ENCODE assay signal across 9 cellular contexts in the genomic region with DNA sequence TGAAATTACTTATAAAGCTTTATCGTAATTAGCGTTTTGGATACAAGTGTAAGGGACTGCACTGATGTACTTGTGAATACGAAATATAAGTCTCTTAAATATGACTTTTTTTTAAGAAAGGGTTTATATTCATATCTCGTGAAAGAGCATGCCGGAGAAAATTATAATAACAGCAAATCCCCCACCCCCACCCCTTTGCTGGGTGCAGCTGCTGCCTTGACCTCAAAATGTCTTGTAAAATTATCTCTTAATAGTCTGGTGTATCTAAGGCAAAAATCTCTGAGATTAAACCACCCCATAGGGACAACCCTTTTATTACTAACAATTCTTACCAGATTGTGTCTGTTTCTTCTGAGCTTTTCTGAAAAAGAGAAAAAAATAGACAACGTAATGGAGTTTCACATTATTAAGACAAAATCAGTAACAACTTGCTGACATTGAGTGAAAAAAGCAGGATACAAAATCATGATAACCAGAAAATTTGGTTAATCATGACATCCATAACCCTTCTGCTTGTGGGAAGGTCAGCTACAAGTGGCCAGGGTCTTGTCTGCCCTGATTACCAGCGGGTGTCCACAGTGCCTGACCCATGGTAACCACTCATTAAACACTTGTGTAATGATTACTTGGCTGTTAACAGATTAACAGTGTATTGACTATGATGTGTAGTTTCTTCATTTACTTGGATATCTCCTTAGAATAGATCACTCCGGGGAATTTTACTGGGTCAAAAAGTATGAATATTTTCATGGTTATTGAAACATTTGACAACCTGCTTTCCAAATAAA. TPM values are rescaled to one million over a fixed set of nuclear protein-coding genes. Genes with fewer than 3 reads are reported as not detected.
DNase-seq lines count a peak whose midpoint lies in the region; ATAC-seq and TF ChIP-seq lines count a peak whose summit lies in the region.
"Had no signal": no experiment of that assay in that cellular context is flagged by ENCODE, and none has a peak within 500 bp of the region (broad histone marks: within the 10 kb centered on the region; RNA-seq: fewer than 3 reads in every experiment).

No MANE protein-coding gene starts in this region.

- peak overlapping the region; percentile 86 to 98 for H3K4me3 Mint-ChIP-seq in activated T-cell treated with anti-CD3 and anti-CD28 coated beads, Interleukin-2, amount 50 U/mL, for 72 hours

- peaks cover 21% of the 10 kb centered on the region for H3K4me1 ChIP-seq in adipocyte (ENCODE audit: control insufficient read depth, insufficient read depth, low read length)
- peaks cover 7 to 40% (median 29%) of the 10 kb centered on the region in 4 donors for H3K4me1 ChIP-seq in liver (ENCODE audit: control insufficient read depth in 4 of 4, insufficient read depth in 4 of 4, low read length in 3 of 4)
- peaks cover 0 to 40% (median 16%) of the 10 kb centered on the region in 4 donors for H3K4me1 ChIP-seq in tibial nerve

- H3K4me3 ChIP-seq in adipocyte (ENCODE audit: low read length) = peak overlapping the region; percentile 100
- peak overlapping the region; percentile 72 to 83 (median 79) for H3K4me3 ChIP-seq in liver (ENCODE audit: low read depth in 1 of 3, low read length in 3 of 3)
- H3K4me3 ChIP-seq in tibial nerve = peak overlapping the region in 3 of 4 donors; percentile 70 to 88 (median 78)

- H3K9ac ChIP-seq in adipocyte (ENCODE audit: low read length) (peak overlapping the region; percentile 94), liver (ENCODE audit: low read depth in 1 of 2, low read length in 2 of 2) (peak overlapping the region in 1 of 2 donors; percentile 77)

- no peak for TF ChIP-seq POLR2A in tibial nerve (IDR thresholded peaks at IDR 0.05)

- WGBS in liver = 42% methylated on average over 8 of the region's 8 CpGs
- 85 to 87% methylated on average over 8 of the region's 8 CpGs for WGBS in tibial nerve, 2 donors

- no peak for TF ChIP-seq RAD21 in liver (IDR thresholded peaks at IDR 0.05)

- no peaks in the 10 kb centered on the region for H3K27me3 Mint-ChIP-seq in activated T-cell treated with anti-CD3 and anti-CD28 coated beads, Interleukin-2, amount 50 U/mL, for 72 hours (ENCODE audit: low read depth)

- H3K4me1 Mint-ChIP-seq in activated T-cell treated with anti-CD3 and anti-CD28 coated beads, Interleukin-2, amount 50 U/mL, for 72 hours (ENCODE audit: low read depth) = peaks cover 35% of the 10 kb centered on the region

- H3K27me3 ChIP-seq in adipocyte (replicated peaks; ENCODE audit: control insufficient read depth, insufficient read depth, low read length) (no peaks in the 10 kb centered on the region), liver (ENCODE audit: control insufficient read depth in 4 of 4, insufficient read depth in 4 of 4, low read length in 3 of 4) (no peaks in the 10 kb centered on the region), tibial nerve (no peaks in the 10 kb centered on the region)

- H3K9me3 Mint-ChIP-seq in activated T-cell treated with anti-CD3 and anti-CD28 coated beads, Interleukin-2, amount 50 U/mL, for 72 hours = no peaks in the 10 kb centered on the region

- no peak for DNase-seq in activated T-cell treated with anti-CD3 and anti-CD28 coated beads, Interleukin-2, amount 50 U/mL, for 72 hours
- no peak for DNase-seq in activated T-cell treated with anti-CD3 and anti-CD28 coated beads, Interleukin-2, amount 50 U/mL, for 1 hour
- DNase-seq in adipocyte (ENCODE audit: low read depth) (no peak), tibial nerve (ENCODE audit: low spot score in 2 of 2) (no peak), HUDEP-2 (lab: John Stamatoyannopoulos, UW; ENCODE audit: unreplicated experiment in 76 of 76) (no peak), OCI-M1 (lab: John Stamatoyannopoulos, UW) (no peak)
- DNase-seq: stimulated activated CD4-positive, alpha-beta T cell treated with anti-CD3 and anti-CD28 coated beads, Interleukin-2, amount 100 ng/mL, for 48 hours had no signal

- H3K27ac Mint-ChIP-seq in activated T-cell treated with anti-CD3 and anti-CD28 coated beads, Interleukin-2, amount 50 U/mL, for 72 hours = peak overlapping the region; percentile 72

- peaks cover 2% of the 10 kb centered on the region in 2 donors for H3K36me3 Mint-ChIP-seq in activated T-cell treated with anti-CD3 and anti-CD28 coated beads, Interleukin-2, amount 50 U/mL, for 72 hours (ENCODE audit: insufficient read depth in 2 of 2)

- H3K36me3 ChIP-seq in adipocyte (ENCODE audit: control insufficient read depth, insufficient read depth, low read length, severe bottlenecking) = peaks cover 1% of the 10 kb centered on the region
- no peaks in the 10 kb centered on the region for H3K36me3 ChIP-seq in liver (ENCODE audit: control insufficient read depth in 4 of 4, insufficient read depth in 3 of 4, low read depth in 1 of 4, low read length in 3 of 4)
- peaks cover 0 to 12% (median 0%) of the 10 kb centered on the region in 3 donors for H3K36me3 ChIP-seq in tibial nerve

- H3K9me3 ChIP-seq in adipocyte (ENCODE audit: control insufficient read depth, low read length) (no peaks in the 10 kb centered on the region), liver (ENCODE audit: control insufficient read depth in 4 of 4, low read length in 3 of 4) (no peaks in the 10 kb centered on the region), tibial nerve (no peaks in the 10 kb centered on the region)

- no peak for TF ChIP-seq EP300 in tibial nerve (IDR thresholded peaks at IDR 0.05)

- peak overlapping the region; percentile 2 to 26 for H3K27ac ChIP-seq in liver (ENCODE audit: low read depth in 1 of 2, low read length in 2 of 2)
- peak overlapping the region in 1 of 4 donors; percentile 92 for H3K27ac ChIP-seq in tibial nerve

- no peak for TF ChIP-seq CTCF in liver (IDR thresholded peaks at IDR 0.05; ENCODE audit: low read depth, low read length, missing input control)
- no peak for TF ChIP-seq CTCF in tibial nerve (IDR thresholded peaks at IDR 0.05)

- no peak for ATAC-seq in activated T-cell treated with anti-CD3 and anti-CD28 coated beads, Interleukin-2, amount 50 U/mL, for 72 hours (replicated peaks in 1 of 2)
- no peak for ATAC-seq in GM19397 (IDR thresholded peaks at IDR 0.05; ENCODE audit: unreplicated experiment)

TF ChIP-seq in liver, 16 proteins besides CTCF, POLR2A, EP300 and RAD21:
- TF ChIP-seq SP1 (IDR thresholded peaks at IDR 0.05) = no peak
- TF ChIP-seq, protein P1, sequence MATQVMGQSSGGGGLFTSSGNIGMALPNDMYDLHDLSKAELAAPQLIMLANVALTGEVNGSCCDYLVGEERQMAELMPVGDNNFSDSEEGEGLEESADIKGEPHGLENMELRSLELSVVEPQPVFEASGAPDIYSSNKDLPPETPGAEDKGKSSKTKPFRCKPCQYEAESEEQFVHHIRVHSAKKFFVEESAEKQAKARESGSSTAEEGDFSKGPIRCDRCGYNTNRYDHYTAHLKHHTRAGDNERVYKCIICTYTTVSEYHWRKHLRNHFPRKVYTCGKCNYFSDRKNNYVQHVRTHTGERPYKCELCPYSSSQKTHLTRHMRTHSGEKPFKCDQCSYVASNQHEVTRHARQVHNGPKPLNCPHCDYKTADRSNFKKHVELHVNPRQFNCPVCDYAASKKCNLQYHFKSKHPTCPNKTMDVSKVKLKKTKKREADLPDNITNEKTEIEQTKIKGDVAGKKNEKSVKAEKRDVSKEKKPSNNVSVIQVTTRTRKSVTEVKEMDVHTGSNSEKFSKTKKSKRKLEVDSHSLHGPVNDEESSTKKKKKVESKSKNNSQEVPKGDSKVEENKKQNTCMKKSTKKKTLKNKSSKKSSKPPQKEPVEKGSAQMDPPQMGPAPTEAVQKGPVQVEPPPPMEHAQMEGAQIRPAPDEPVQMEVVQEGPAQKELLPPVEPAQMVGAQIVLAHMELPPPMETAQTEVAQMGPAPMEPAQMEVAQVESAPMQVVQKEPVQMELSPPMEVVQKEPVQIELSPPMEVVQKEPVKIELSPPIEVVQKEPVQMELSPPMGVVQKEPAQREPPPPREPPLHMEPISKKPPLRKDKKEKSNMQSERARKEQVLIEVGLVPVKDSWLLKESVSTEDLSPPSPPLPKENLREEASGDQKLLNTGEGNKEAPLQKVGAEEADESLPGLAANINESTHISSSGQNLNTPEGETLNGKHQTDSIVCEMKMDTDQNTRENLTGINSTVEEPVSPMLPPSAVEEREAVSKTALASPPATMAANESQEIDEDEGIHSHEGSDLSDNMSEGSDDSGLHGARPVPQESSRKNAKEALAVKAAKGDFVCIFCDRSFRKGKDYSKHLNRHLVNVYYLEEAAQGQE (IDR thresholded peaks at IDR 0.05) = no peak
- no peak for TF ChIP-seq GABPA (IDR thresholded peaks at IDR 0.05 in 1 of 2, conservative IDR thresholded peaks at IDR 0.05 in 1 of 2)
- TF ChIP-seq FOXA1 (IDR thresholded peaks at IDR 0.05) = no peak
- no peak for TF ChIP-seq HNF4A (conservative IDR thresholded peaks at IDR 0.05)
- no peak for TF ChIP-seq YY1 (IDR thresholded peaks at IDR 0.05)
- no peak for TF ChIP-seq RXRA (IDR thresholded peaks at IDR 0.05)
- no peak for TF ChIP-seq NR2F2 (IDR thresholded peaks at IDR 0.05)
- TF ChIP-seq EGR1 (IDR thresholded peaks at IDR 0.05; ENCODE audit: low read depth in 2 of 2) = no peak
- TF ChIP-seq, protein P2, sequence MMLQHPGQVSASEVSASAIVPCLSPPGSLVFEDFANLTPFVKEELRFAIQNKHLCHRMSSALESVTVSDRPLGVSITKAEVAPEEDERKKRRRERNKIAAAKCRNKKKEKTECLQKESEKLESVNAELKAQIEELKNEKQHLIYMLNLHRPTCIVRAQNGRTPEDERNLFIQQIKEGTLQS (IDR thresholded peaks at IDR 0.05) = no peak
- TF ChIP-seq, protein P3, sequence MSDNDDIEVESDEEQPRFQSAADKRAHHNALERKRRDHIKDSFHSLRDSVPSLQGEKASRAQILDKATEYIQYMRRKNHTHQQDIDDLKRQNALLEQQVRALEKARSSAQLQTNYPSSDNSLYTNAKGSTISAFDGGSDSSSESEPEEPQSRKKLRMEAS (IDR thresholded peaks at IDR 0.05) = no peak

RNA-seq across cellular contexts. Expression of a gene that starts 1.5 kb away (rescaled TPM):
- total RNA-seq in activated T-cell treated with anti-CD3 and anti-CD28 coated beads, Interleukin-2, amount 50 U/mL, for 72 hours = 10 to 100 TPM; 26.7 to 30.4 TPM
- total RNA-seq in liver (100 to 1,000 TPM in 1 of 2 donors, 10 to 100 TPM in 1; 56.1 to 199 TPM), tibial nerve (10 to 100 TPM; 12.6 to 24.9 (median 20.0) TPM)
- polyA plus RNA-seq in liver = 10 to 100 TPM; 35.9 to 78.6 TPM

RNA-seq across cellular contexts. Expression of a gene that starts 1.8 kb away (rescaled TPM):
- 10 to 100 TPM; 20.8 to 22.1 TPM for total RNA-seq in activated T-cell treated with anti-CD3 and anti-CD28 coated beads, Interleukin-2, amount 50 U/mL, for 72 hours
- 100 to 1,000 TPM in 1 of 2 donors, 10 to 100 TPM in 1; 18.7 to 207 TPM for total RNA-seq in liver
- polyA plus RNA-seq in liver = 1 to 10 TPM; 6.1 to 6.2 TPM
- total RNA-seq in tibial nerve = 10 to 100 TPM; 30.2 to 48.3 (median 34.8) TPM
